Comparison of ENCODE assay signal across 12 cellular contexts in the genomic region with DNA sequence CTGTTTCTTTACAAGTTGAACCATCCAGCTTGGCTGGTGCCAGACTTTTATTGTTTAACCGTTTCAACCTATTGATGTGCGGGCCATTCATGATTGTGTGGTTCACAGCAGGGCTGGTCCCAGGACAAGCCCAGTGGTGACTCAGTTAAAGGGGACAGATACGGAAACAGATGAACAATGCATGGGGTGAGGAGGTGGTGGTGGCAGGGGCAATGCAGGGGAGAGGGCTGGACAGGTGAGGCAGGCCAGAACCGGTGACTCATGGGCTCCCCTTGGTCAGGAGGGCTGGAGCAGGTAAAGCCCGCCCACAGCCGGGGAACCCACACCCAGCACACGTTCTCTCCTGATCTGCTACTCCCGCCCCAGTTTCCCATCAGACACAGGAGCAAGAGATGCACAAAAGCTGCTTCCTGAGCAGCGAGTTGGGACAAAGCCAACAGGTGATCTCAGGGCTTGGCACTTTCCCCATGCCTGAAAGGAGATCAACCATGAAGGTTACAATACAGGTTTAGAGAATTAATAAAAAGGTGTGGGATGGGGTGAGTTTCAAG.
DNase-seq lines count a peak whose midpoint lies in the region; ATAC-seq and TF ChIP-seq lines count a peak whose summit lies in the region.
"Had no signal": no experiment of that assay in that cellular context is flagged by ENCODE, and none has a peak within 500 bp of the region (broad histone marks: within the 10 kb centered on the region; RNA-seq: fewer than 3 reads in every experiment).

No MANE protein-coding gene starts in this region.

- H3K9me3 Mint-ChIP-seq in glutamatergic neuron (ENCODE audit: unreplicated experiment), result no peaks in the 10 kb centered on the region

- no peaks in the 10 kb centered on the region for H3K36me3 ChIP-seq in colonic mucosa
- H3K36me3 ChIP-seq: cardiac muscle cell had no signal

- no peak for ATAC-seq in GM19455 (IDR thresholded peaks at IDR 0.05; ENCODE audit: unreplicated experiment)
- ATAC-seq: T-helper 17 cell had no signal

- DNase-seq in DMS53 (lab: John Stamatoyannopoulos, UW) (peak; percentile 95), NCI-H2107 treated with DMSO at 0.1 percent for 48 hours (lab: John Stamatoyannopoulos, UW; ENCODE audit: unreplicated experiment) (peak; percentile 94), colonic mucosa (peak; percentile 85), mucosa of gallbladder (ENCODE audit: low spot score) (peak; percentile 89), HuH-7.5 (ENCODE audit: low spot score) (no peak), glutamatergic neuron (no peak), UCSD-AML1 (lab: John Stamatoyannopoulos, UW; ENCODE audit: unreplicated experiment) (no peak)
- DNase-seq: foreskin melanocyte, NCI-H526, T-helper 17 cell had no signal

- H3K27ac Mint-ChIP-seq in glutamatergic neuron (ENCODE audit: unreplicated experiment), result no peak overlapping the region
- H3K27ac Mint-ChIP-seq: T-helper 17 cell had no signal

- no peak overlapping the region for H3K4me3 Mint-ChIP-seq in glutamatergic neuron (ENCODE audit: unreplicated experiment)
- H3K4me3 Mint-ChIP-seq: T-helper 17 cell had no signal

- H3K4me1 Mint-ChIP-seq in glutamatergic neuron (ENCODE audit: low read depth, unreplicated experiment), result no peaks in the 10 kb centered on the region

- H3K27me3 Mint-ChIP-seq in glutamatergic neuron (ENCODE audit: unreplicated experiment), result peaks cover 4% of the 10 kb centered on the region

- no peaks in the 10 kb centered on the region for H3K36me3 Mint-ChIP-seq in glutamatergic neuron (ENCODE audit: unreplicated experiment)

- intact Hi-C loops in colonic mucosa (cut with DNase I), result no loop called here

- H3K4me1 ChIP-seq in colonic mucosa, result no peaks in the 10 kb centered on the region

- TF ChIP-seq CTCF in colonic mucosa (IDR thresholded peaks at IDR 0.05) (no peak), glutamatergic neuron (IDR thresholded peaks at IDR 0.05; ENCODE audit: partially characterized antibody, unreplicated experiment) (no peak)

- H3K9me3 ChIP-seq in colonic mucosa, result no peaks in the 10 kb centered on the region

- no peaks in the 10 kb centered on the region for H3K27me3 ChIP-seq in colonic mucosa
- H3K27me3 ChIP-seq: cardiac muscle cell had no signal

- H3K4me3 ChIP-seq in colonic mucosa, result no peak overlapping the region
- H3K4me3 ChIP-seq: cardiac muscle cell had no signal

- H3K27ac ChIP-seq in colonic mucosa, result peak overlapping the region; percentile 56
- H3K27ac ChIP-seq: cardiac muscle cell had no signal

- H3K9ac ChIP-seq in colonic mucosa (ENCODE audit: low read depth in 2 of 2, low read length in 2 of 2), result no peak overlapping the region

Comparison
In these comparisons a context has a peak if more than half of its experiments do, and no peak if none do; other contexts are left out.
1. DNase-seq: peak in DMS53 (single experiment), NCI-H2107 treated with DMSO at 0.1 percent for 48 hours (single experiment), colonic mucosa (single experiment) and mucosa of gallbladder (single experiment); none in HuH-7.5 (single experiment), glutamatergic neuron (single experiment) and UCSD-AML1 (single experiment).